Comparison of ENCODE assay signal across 8 cellular contexts in genomic region chr21:41133896-41134522, GRCh38. TPM values are rescaled to one million over a fixed set of nuclear protein-coding genes. Genes with fewer than 3 reads are reported as not detected.
DNase-seq lines count a peak whose midpoint lies in the region; ATAC-seq, FAIRE-seq and TF ChIP-seq lines count a peak whose summit lies in the region.

No MANE protein-coding gene starts in this region.

- no peaks in the 10 kb centered on the region for H3K9me3 Mint-ChIP-seq in progenitor cell of endocrine pancreas (ENCODE audit: low read depth)
- no peaks in the 10 kb centered on the region for H3K9me3 Mint-ChIP-seq in activated CD4-positive, alpha-beta T cell treated with anti-CD3 and anti-CD28 coated beads, Interleukin-2, amount 10 ng/mL, durations not matched to agents 7 days and 5 days

- no peaks in the 10 kb centered on the region for H3K79me2 ChIP-seq in OCI-LY7 (ENCODE audit: insufficient read depth, low read depth, low read length)

- H3K27me3 Mint-ChIP-seq in progenitor cell of endocrine pancreas, result peaks cover 20% of the 10 kb centered on the region
- peaks cover 16% of the 10 kb centered on the region for H3K27me3 Mint-ChIP-seq in activated CD4-positive, alpha-beta T cell treated with anti-CD3 and anti-CD28 coated beads, Interleukin-2, amount 10 ng/mL, durations not matched to agents 7 days and 5 days

- TF ChIP-seq CTCF in AG04450 (IDR thresholded peaks at IDR 0.05; ENCODE audit: low read depth, low read length) (peak; percentile 64), OCI-LY7 (conservative IDR thresholded peaks at IDR 0.05; ENCODE audit: low read length) (peak; percentile 81), esophagus muscularis mucosa (IDR thresholded peaks at IDR 0.05) (peak; percentile 41 to 61 (median 45)), progenitor cell of endocrine pancreas (IDR thresholded peaks at IDR 0.05; ENCODE audit: unreplicated experiment) (peak; percentile 54)

- no peaks in the 10 kb centered on the region for H3K36me3 Mint-ChIP-seq in progenitor cell of endocrine pancreas (ENCODE audit: insufficient read depth)
- H3K36me3 Mint-ChIP-seq in activated CD4-positive, alpha-beta T cell treated with anti-CD3 and anti-CD28 coated beads, Interleukin-2, amount 10 ng/mL, durations not matched to agents 7 days and 5 days (ENCODE audit: low read depth), result no peaks in the 10 kb centered on the region

- FAIRE-seq in GM19239 (lab: Jason Lieb, UNC), result peak; percentile 42

- CTCF ChIA-PET in AG04450 (lab: Charles Lee) (interaction anchor here (0.6 to 2.0 kb wide), 13 partner anchors 8 to 991 kb away, joined by 3 to 17 read pairs (median 3); no protein-coding TSS in a partner anchor), OCI-LY7 (lab: Charles Lee; ENCODE audit: unreplicated experiment) (no interaction called here)
- CTCF ChIA-PET in activated CD4-positive, alpha-beta T cell treated with anti-CD3 and anti-CD28 coated beads, Interleukin-2, amount 10 ng/mL, durations not matched to agents 7 days and 5 days (lab: Charles Lee), result interaction anchor here (0.6 to 2.3 kb wide), 5 partner anchors 11 to 607 kb away, joined by 3 to 8 read pairs (median 3); no protein-coding TSS in a partner anchor

- no peak overlapping the region for H3K4me3 Mint-ChIP-seq in progenitor cell of endocrine pancreas (ENCODE audit: low read depth)
- H3K4me3 Mint-ChIP-seq in activated CD4-positive, alpha-beta T cell treated with anti-CD3 and anti-CD28 coated beads, Interleukin-2, amount 10 ng/mL, durations not matched to agents 7 days and 5 days, result no peak overlapping the region

- no peak for ATAC-seq in GM21786 (IDR thresholded peaks at IDR 0.05; ENCODE audit: unreplicated experiment)

- intact Hi-C loops in OCI-LY7 (cut with micrococcal nuclease; ENCODE audit: unreplicated experiment), result no loop called here
- intact Hi-C loops in esophagus muscularis mucosa (cut with DNase I), result no loop called here

- H3K27me3 ChIP-seq in AG04450 (ENCODE audit: control insufficient read depth, insufficient read depth, low read length), result no peaks in the 10 kb centered on the region
- H3K27me3 ChIP-seq in esophagus muscularis mucosa, result peaks cover 0 to 4% (median 0%) of the 10 kb centered on the region in 4 donors

- TF ChIP-seq POLR2A in esophagus muscularis mucosa (IDR thresholded peaks at IDR 0.05; ENCODE audit: low read depth), result no peak

- POLR2A ChIA-PET in AG04450 (lab: Yijun Ruan, JAX), result no interaction called here
- POLR2A ChIA-PET in OCI-LY7 (lab: Charles Lee), result no interaction called here
- POLR2A ChIA-PET in activated CD4-positive, alpha-beta T cell treated with anti-CD3 and anti-CD28 coated beads, Interleukin-2, amount 10 ng/mL, durations not matched to agents 7 days and 5 days (lab: Charles Lee), result no interaction called here

- DNase-seq in AG04450 (ENCODE audit: low read depth, low spot score) (no peak), GM19239 (ENCODE audit: insufficient read length, low spot score) (peak; percentile 44), OCI-LY7 (ENCODE audit: low spot score) (peak; percentile 36), esophagus muscularis mucosa (ENCODE audit: extremely low spot score) (no peak), progenitor cell of endocrine pancreas (ENCODE audit: low spot score, unreplicated experiment) (no peak), OCI-M2 (lab: John Stamatoyannopoulos, UW; ENCODE audit: unreplicated experiment) (no peak)
- DNase-seq in activated CD4-positive, alpha-beta T cell treated with anti-CD3 and anti-CD28 coated beads, Interleukin-2, amount 10 ng/mL, durations not matched to agents 7 days and 5 days, result no peak

- H3K4me1 Mint-ChIP-seq in progenitor cell of endocrine pancreas (ENCODE audit: low read depth), result peaks cover 4% of the 10 kb centered on the region
- peaks cover 4% of the 10 kb centered on the region for H3K4me1 Mint-ChIP-seq in activated CD4-positive, alpha-beta T cell treated with anti-CD3 and anti-CD28 coated beads, Interleukin-2, amount 10 ng/mL, durations not matched to agents 7 days and 5 days

- no peak overlapping the region for H3K27ac Mint-ChIP-seq in progenitor cell of endocrine pancreas
- H3K27ac Mint-ChIP-seq in activated CD4-positive, alpha-beta T cell treated with anti-CD3 and anti-CD28 coated beads, Interleukin-2, amount 10 ng/mL, durations not matched to agents 7 days and 5 days, result no peak overlapping the region

- H4K20me1 ChIP-seq in OCI-LY7 (ENCODE audit: insufficient read depth, low read length), result no peaks in the 10 kb centered on the region

- 49% methylated on average over 5 of the region's 5 CpGs for WGBS in esophagus muscularis mucosa

- no peaks in the 10 kb centered on the region for H3K36me3 ChIP-seq in OCI-LY7 (ENCODE audit: insufficient read depth, low read length)
- H3K36me3 ChIP-seq in esophagus muscularis mucosa, result no peaks in the 10 kb centered on the region

- H2AFZ ChIP-seq in OCI-LY7 (ENCODE audit: low read length), result no peak overlapping the region

- BruUV-seq in OCI-LY7 (replicated peaks; lab: Mats Ljungman, UMichigan), result no TSS peak

- H3K4me1 ChIP-seq in OCI-LY7 (ENCODE audit: insufficient read depth, low read length, poor library complexity, severe bottlenecking) (no peaks in the 10 kb centered on the region), esophagus muscularis mucosa (peaks cover 0 to 4% (median 0%) of the 10 kb centered on the region in 4 donors)

- no peak overlapping the region for H3K4me2 ChIP-seq in OCI-LY7 (ENCODE audit: low read length)

- no peak for TF ChIP-seq EP300 in esophagus muscularis mucosa (IDR thresholded peaks at IDR 0.05)

- H3K4me3 ChIP-seq in AG04450 (ENCODE audit: low read depth, low read length), result no peak overlapping the region
- H3K4me3 ChIP-seq in OCI-LY7 (ENCODE audit: low read depth, low read length, poor library complexity, severe bottlenecking), result no peak overlapping the region
- H3K4me3 ChIP-seq in esophagus muscularis mucosa, result no peak overlapping the region

- H3K9me2 ChIP-seq in OCI-LY7 (ENCODE audit: insufficient read depth, low read length), result no peaks in the 10 kb centered on the region

- H3K9me3 ChIP-seq in AG04450 (ENCODE audit: control insufficient read depth, insufficient read depth, low read length) (no peaks in the 10 kb centered on the region; the same call in 1 of the 2 replicates), OCI-LY7 (ENCODE audit: low read length) (no peaks in the 10 kb centered on the region), esophagus muscularis mucosa (no peaks in the 10 kb centered on the region)

- H3K27ac ChIP-seq in AG04450 (ENCODE audit: low read depth, low read length) (no peak overlapping the region), OCI-LY7 (ENCODE audit: low read depth, low read length, poor library complexity, severe bottlenecking) (no peak overlapping the region), esophagus muscularis mucosa (replicated peaks in 1 of 4) (no peak overlapping the region)

RNA-seq across cellular contexts. Expression of gene BACE2, which starts 34.0 kb away (rescaled TPM):
- polyA plus RNA-seq in AG04450 (2011; rRNA removed), result 61.4 and 66.8 TPM in 2 replicates
- 38.5 and 40.7 TPM in 2 replicates for polyA minus RNA-seq in AG04450 (2011; rRNA and poly(A)+ RNA removed)
- total RNA-seq in OCI-LY7 (2014; rRNA removed; shearing (Covaris generic)), result not detected in 2 replicates
- total RNA-seq in OCI-LY7 (2022), result not detected in 2 replicates
- 10 to 100 TPM; 44.9 to 61.6 (median 58.2) TPM for total RNA-seq in esophagus muscularis mucosa
- 13.4 and 15.6 TPM in 2 replicates for total RNA-seq in progenitor cell of endocrine pancreas
- total RNA-seq in activated CD4-positive, alpha-beta T cell treated with anti-CD3 and anti-CD28 coated beads, Interleukin-2, amount 10 ng/mL, durations not matched to agents 7 days and 5 days, result 1 to 10 TPM; 1.6 to 1.7 TPM

Comparison
In these comparisons a context has a peak if more than half of its experiments do, and no peak if none do; other contexts are left out.
1. DNase-seq: peak in GM19239 (single experiment) and OCI-LY7 (single experiment); none in AG04450 (single experiment), esophagus muscularis mucosa (single experiment), progenitor cell of endocrine pancreas (single experiment), activated CD4-positive, alpha-beta T cell treated with anti-CD3 and anti-CD28 coated beads, Interleukin-2, amount 10 ng/mL, durations not matched to agents 7 days and 5 days (single experiment) and OCI-M2 (single experiment).
2. Peak in every context shown above with its lines, with median percentiles within 50 percentile points of each other: CTCF ChIP-seq.